Comparison of ENCODE assay signal across 18 cellular contexts in genomic region chr3:109863701-109864100, GRCh38.
DNase-seq lines count a peak whose midpoint lies in the region; ATAC-seq, FAIRE-seq and TF ChIP-seq lines count a peak whose summit lies in the region.
"Had no signal": no experiment of that assay in that cellular context is flagged by ENCODE, and none has a peak within 500 bp of the region (broad histone marks: within the 10 kb centered on the region; RNA-seq: fewer than 3 reads in every experiment).

No MANE protein-coding gene starts in this region.

- H3K36me3 Mint-ChIP-seq in activated T-helper 1 cell treated with anti-CD3 and anti-CD28 coated beads, Interleukin-12 subunit alpha, Interleukin-12 subunit beta, Interleukin-2, Interleukin-4 antibody, amounts not matched to agents 30 ng/mL and 10 ng/mL and 1 ng/mL, durations not matched to agents 14 hours and 24 hours and 36 hours (ENCODE audit: low read depth), result no peaks in the 10 kb centered on the region
- H3K36me3 Mint-ChIP-seq: CD4-positive, alpha-beta memory T cell had no signal

- no peak for ATAC-seq in HG03342 (IDR thresholded peaks at IDR 0.05; ENCODE audit: unreplicated experiment)

- peaks cover 3% of the 10 kb centered on the region for H3K27me3 Mint-ChIP-seq in activated T-helper 1 cell treated with anti-CD3 and anti-CD28 coated beads, Interleukin-12 subunit alpha, Interleukin-12 subunit beta, Interleukin-2, Interleukin-4 antibody, amounts not matched to agents 30 ng/mL and 10 ng/mL and 1 ng/mL, durations not matched to agents 14 hours and 24 hours and 36 hours (ENCODE audit: insufficient read depth)
- H3K27me3 Mint-ChIP-seq: B cell had no signal

- no peak overlapping the region for H3K27ac Mint-ChIP-seq in activated T-helper 1 cell treated with anti-CD3 and anti-CD28 coated beads, Interleukin-12 subunit alpha, Interleukin-12 subunit beta, Interleukin-2, Interleukin-4 antibody, amounts not matched to agents 30 ng/mL and 10 ng/mL and 1 ng/mL, durations not matched to agents 14 hours and 24 hours and 36 hours
- H3K27ac Mint-ChIP-seq: B cell; CD4-positive, alpha-beta memory T cell; HFFc6 had no signal

- H3K9me3 Mint-ChIP-seq in activated T-helper 1 cell treated with anti-CD3 and anti-CD28 coated beads, Interleukin-12 subunit alpha, Interleukin-12 subunit beta, Interleukin-2, Interleukin-4 antibody, amounts not matched to agents 30 ng/mL and 10 ng/mL and 1 ng/mL, durations not matched to agents 14 hours and 24 hours and 36 hours, result peaks cover 3% of the 10 kb centered on the region
- H3K9me3 Mint-ChIP-seq: HFFc6 had no signal

- intact Hi-C loops in activated T-helper 1 cell treated with anti-CD3 and anti-CD28 coated beads, Interleukin-12 subunit alpha, Interleukin-12 subunit beta, Interleukin-2, Interleukin-4 antibody, amounts not matched to agents 30 ng/mL and 10 ng/mL and 1 ng/mL, durations not matched to agents 14 hours and 24 hours and 36 hours (cut with micrococcal nuclease), result no loop called here

- H3K4me3 ChIP-seq in bronchial epithelial cell (ENCODE audit: low read depth, low read length), result no peak overlapping the region
- H3K4me3 ChIP-seq: HAP-1 had no signal

- H3K27me3 ChIP-seq in bronchial epithelial cell (ENCODE audit: control insufficient read depth, insufficient read depth, low read length), result no peaks in the 10 kb centered on the region

- FAIRE-seq in bronchial epithelial cell (lab: Jason Lieb, UNC), result no peak
- FAIRE-seq: A204.1, GM12892 had no signal

- H3K36me3 ChIP-seq in bronchial epithelial cell (ENCODE audit: control insufficient read depth, insufficient read depth, low read length), result no peaks in the 10 kb centered on the region
- H3K36me3 ChIP-seq: HAP-1 had no signal

- peak; percentile 2 for DNase-seq in ELR (ENCODE audit: low read depth)
- peak; percentile 15 for DNase-seq in HT1080 (ENCODE audit: low read depth)
- peak; percentile 55 for DNase-seq in bronchial epithelial cell (ENCODE audit: low read depth)
- peak; percentile 2 for DNase-seq in kidney tubule cell (ENCODE audit: low spot score)
- no peak for DNase-seq in activated CD8-positive, alpha-beta memory T cell treated with anti-CD3 and anti-CD28 coated beads, Interleukin-2, amount 50 U/mL, for 48 hours
- no peak for DNase-seq in activated T-helper 1 cell treated with anti-CD3 and anti-CD28 coated beads, Interleukin-12 subunit alpha, Interleukin-12 subunit beta, Interleukin-2, Interleukin-4 antibody, amounts not matched to agents 30 ng/mL and 10 ng/mL and 1 ng/mL, durations not matched to agents 14 hours and 24 hours and 36 hours (ENCODE audit: low spot score)
- DNase-seq: CD4-positive, alpha-beta memory T cell; DMS153; DMS79 treated with DMSO at 0.1 percent for 48 hours; EL; GDM1; GOT3; HFFc6 had no signal

- no peaks in the 10 kb centered on the region for H3K4me1 Mint-ChIP-seq in activated T-helper 1 cell treated with anti-CD3 and anti-CD28 coated beads, Interleukin-12 subunit alpha, Interleukin-12 subunit beta, Interleukin-2, Interleukin-4 antibody, amounts not matched to agents 30 ng/mL and 10 ng/mL and 1 ng/mL, durations not matched to agents 14 hours and 24 hours and 36 hours (ENCODE audit: low read depth)
- H3K4me1 Mint-ChIP-seq: B cell had no signal

- no peak for TF ChIP-seq CTCF in bronchial epithelial cell (IDR thresholded peaks at IDR 0.05; ENCODE audit: insufficient read depth, low read length, severe bottlenecking)

- no peak overlapping the region for H3K4me3 Mint-ChIP-seq in activated T-helper 1 cell treated with anti-CD3 and anti-CD28 coated beads, Interleukin-12 subunit alpha, Interleukin-12 subunit beta, Interleukin-2, Interleukin-4 antibody, amounts not matched to agents 30 ng/mL and 10 ng/mL and 1 ng/mL, durations not matched to agents 14 hours and 24 hours and 36 hours
- H3K4me3 Mint-ChIP-seq: B cell, HFFc6 had no signal

Comparison
In these comparisons a context has a peak if more than half of its experiments do, and no peak if none do; other contexts are left out.
1. DNase-seq: peak in ELR (single experiment), HT1080 (single experiment), bronchial epithelial cell (single experiment) and kidney tubule cell (single experiment); none in activated CD8-positive, alpha-beta memory T cell treated with anti-CD3 and anti-CD28 coated beads, Interleukin-2, amount 50 U/mL, for 48 hours (single experiment) and activated T-helper 1 cell treated with anti-CD3 and anti-CD28 coated beads, Interleukin-12 subunit alpha, Interleukin-12 subunit beta, Interleukin-2, Interleukin-4 antibody, amounts not matched to agents 30 ng/mL and 10 ng/mL and 1 ng/mL, durations not matched to agents 14 hours and 24 hours and 36 hours (single experiment).